Comparison of ENCODE assay signal across 31 cellular contexts in genomic region chr11:93700830-93701229, GRCh38. TPM values are rescaled to one million over a fixed set of nuclear protein-coding genes. Genes with fewer than 3 reads are reported as not detected.
DNase-seq lines count a peak whose midpoint lies in the region; TF ChIP-seq lines count a peak whose summit lies in the region.
"Had no signal": no experiment of that assay in that cellular context is flagged by ENCODE, and none has a peak within 500 bp of the region (broad histone marks: within the 10 kb centered on the region; RNA-seq: fewer than 3 reads in every experiment).

No MANE protein-coding gene starts in this region.

- H3K4me3 ChIP-seq in brain microvascular endothelial cell (ENCODE audit: low read depth, low read length), result no peak overlapping the region
- H3K4me3 ChIP-seq: GM23338, hepatocyte, ovary, smooth muscle cell, suprapubic skin had no signal

- TF ChIP-seq CTCF in brain microvascular endothelial cell (IDR thresholded peaks at IDR 0.05; ENCODE audit: low read depth, low read length, missing control alignments) (no peak), RWPE1 (conservative IDR thresholded peaks at IDR 0.05; ENCODE audit: low read depth) (no peak)

- peak; percentile 41 for DNase-seq in EL
- DNase-seq in M059J (ENCODE audit: low read depth), result peak; percentile 26
- DNase-seq in brain microvascular endothelial cell, result peak; percentile 40
- peak; percentile 64 for DNase-seq in iris pigment epithelial cell (ENCODE audit: low read depth)
- no peak for DNase-seq in NCI-H187 (lab: John Stamatoyannopoulos, UW)
- DNase-seq in RWPE1 (ENCODE audit: low spot score), result no peak
- no peak for DNase-seq in GM19238 (ENCODE audit: insufficient read length, low spot score)
- DNase-seq in activated CD4-positive, alpha-beta T cell treated with anti-CD3 and anti-CD28 coated beads for 48 hours, result no peak
- DNase-seq: activated CD4-positive, alpha-beta T cell treated with anti-CD3 and anti-CD28 coated beads for 36 hours; activated CD8-positive, alpha-beta T cell treated with anti-CD3 and anti-CD28 coated beads, Interleukin-2, amount 10 ng/mL, durations not matched to agents 7 days and 5 days; activated naive CD4-positive, alpha-beta T cell treated with anti-CD3 and anti-CD28 coated beads, Interleukin-2, amount 10 ng/mL, durations not matched to agents 7 days and 5 days; amygdala; Caco-2; central memory CD4-positive, alpha-beta T cell; effector memory CD8-positive, alpha-beta T cell; GF-D8; mammary epithelial cell; MM.1S; NCI-H2029 treated with DMSO at 0.1 percent for 48 hours; NCI-H69; nephron progenitor cell; ovary; PC-3; retina; SHP77; stimulated activated naive CD4-positive, alpha-beta T cell; SW 1271 had no signal

- POLR2A ChIA-PET in RWPE1 (lab: Yijun Ruan, JAX; ENCODE audit: low non-redundant PET), result no interaction called here

- H3K27ac ChIP-seq in brain microvascular endothelial cell, result no peak overlapping the region
- no peak overlapping the region for H3K27ac ChIP-seq in RWPE1
- H3K27ac ChIP-seq: hepatocyte, ovary, suprapubic skin had no signal

- in situ Hi-C loops in brain microvascular endothelial cell (cut with HindIII; ENCODE audit: low pct_ligation_motif_present, low sequenced_read_pairs), result no loop called here

- H3K27me3 ChIP-seq in brain microvascular endothelial cell (replicated peaks), result no peaks in the 10 kb centered on the region
- H3K27me3 ChIP-seq: hepatocyte, ovary, suprapubic skin had no signal

- CTCF ChIA-PET in RWPE1 (lab: Yijun Ruan, JAX), result interaction anchor here (0.6 kb wide), 1 partner anchor 21 kb away, joined by 3 read pairs; no protein-coding TSS in a partner anchor

- H3K36me3 ChIP-seq in brain microvascular endothelial cell (replicated peaks), result peaks cover 40% of the 10 kb centered on the region
- H3K36me3 ChIP-seq: ovary had no signal

RNA-seq across cellular contexts. Expression of gene CEP295, which starts 39.3 kb away (rescaled TPM):
- 16.0 and 20.2 TPM in 2 replicates for total RNA-seq in M059J (2014; rRNA removed; shearing (Covaris generic))

RNA-seq across cellular contexts. Expression of gene TAF1D, which starts 40.5 kb away (rescaled TPM):
- 78.6 and 97.3 TPM in 2 replicates for total RNA-seq in M059J (2014; rRNA removed; shearing (Covaris generic))

RNA-seq across cellular contexts. Expression of gene C11orf54, which starts 40.6 kb away (rescaled TPM):
- 15.1 and 17.5 TPM in 2 replicates for total RNA-seq in M059J (2014; rRNA removed; shearing (Covaris generic))

Comparison
In these comparisons a context has a peak if more than half of its experiments do, and no peak if none do; other contexts are left out.
1. DNase-seq: peak in EL (single experiment), M059J (single experiment), brain microvascular endothelial cell (single experiment) and iris pigment epithelial cell (single experiment); none in NCI-H187 (0 of 2), RWPE1 (single experiment), GM19238 (single experiment) and activated CD4-positive, alpha-beta T cell treated with anti-CD3 and anti-CD28 coated beads for 48 hours (single experiment).